16 cellular contexts compared by ENCODE assay signal in the genomic region with DNA sequence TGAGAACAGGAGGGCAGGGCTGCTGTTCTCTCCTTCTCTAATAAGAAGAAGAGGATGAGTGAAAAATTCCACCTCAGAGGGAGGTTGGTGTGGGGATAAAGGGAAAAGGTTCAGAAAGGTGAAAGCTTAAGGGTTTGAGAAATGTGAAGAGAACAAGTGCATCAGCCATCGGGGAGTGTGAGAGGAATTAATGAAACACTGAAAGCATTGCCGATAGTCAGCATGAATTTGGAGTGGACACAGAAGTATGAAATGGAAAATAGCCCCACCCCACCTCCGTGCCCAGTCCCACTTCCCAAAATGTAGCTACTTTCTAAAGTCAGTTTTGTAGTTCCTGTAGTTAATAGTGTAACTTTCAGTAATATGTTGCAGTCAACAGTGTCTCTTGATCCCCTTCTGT. TPM values are rescaled to one million over a fixed set of nuclear protein-coding genes. Genes with fewer than 3 reads are reported as not detected.
DNase-seq lines count a peak whose midpoint lies in the region; ATAC-seq, FAIRE-seq and TF ChIP-seq lines count a peak whose summit lies in the region.
"Had no signal": no experiment of that assay in that cellular context is flagged by ENCODE, and none has a peak within 500 bp of the region (broad histone marks: within the 10 kb centered on the region; RNA-seq: fewer than 3 reads in every experiment).

No MANE protein-coding gene starts in this region.

- RAD21 ChIA-PET in GM12878 (lab: Charles Lee; ENCODE audit: unreplicated experiment) = interaction anchor here (0.8 to 3.4 kb wide), 12 partner anchors 18 to 508 kb away, joined by 3 to 56 read pairs (median 4); partner anchors contain the start of gene DIP2B

- H3K27ac ChIP-seq in HEK293 (ENCODE audit: extremely low read depth, low read depth, low read length) (no peak overlapping the region), GM12878 (ENCODE audit: control insufficient read depth, insufficient read depth) (peak overlapping the region; percentile 64), neuronal stem cell (replicated peaks; ENCODE audit: low read length) (peak overlapping the region; percentile 3), SJCRH30 (no peak overlapping the region)
- H3K27ac ChIP-seq: KMS-11, parathyroid adenoma had no signal

- peak; percentile 41 for DNase-seq in SIG-M5 treated with dmso at 0.1 percent for 504 hours (lab: John Stamatoyannopoulos, UW; ENCODE audit: unreplicated experiment)
- DNase-seq in SIG-M5 (lab: John Stamatoyannopoulos, UW) = no peak
- DNase-seq in GM12878 (ENCODE audit: low read depth, low spot score) = no peak
- DNase-seq in neuronal stem cell (ENCODE audit: low spot score) = no peak
- no peak for DNase-seq in SJCRH30
- DNase-seq: DMS79 treated with DMSO at 0.1 percent for 48 hours; NCI-H2227 treated with DMSO at 0.1 percent for 48 hours; SHP77 treated with DMSO at 0.1 percent for 48 hours; stimulated activated naive CD8-positive, alpha-beta T cell treated with anti-CD3 and anti-CD28 coated beads, Interleukin-15, amount 100 ng/mL, for 72 hours had no signal

- H3K79me1 ChIP-seq in neuronal stem cell (ENCODE audit: low read depth, low read length) = no peaks in the 10 kb centered on the region

- TF ChIP-seq CTCF in HEK293 (tag by site-specific recombination; IDR thresholded peaks at IDR 0.05) (no peak), GM12878 (IDR thresholded peaks at IDR 0.05 in 2 of 3, conservative IDR thresholded peaks at IDR 0.05 in 1 of 3; ENCODE audit: control insufficient read depth in 2 of 3, extremely low read depth in 1 of 3, insufficient read depth in 1 of 3, low read depth in 3 of 3, low read length in 3 of 3) (no peak)

- TF ChIP-seq RAD21 in GM12878 (IDR thresholded peaks at IDR 0.05; ENCODE audit: insufficient read depth, low read depth, low read length) = no peak

- no peaks in the 10 kb centered on the region for H3K27me3 ChIP-seq in GM12878 (replicated peaks in 1 of 2; ENCODE audit: control insufficient read depth in 2 of 2, insufficient read depth in 2 of 2, low read length in 1 of 2)
- no peaks in the 10 kb centered on the region for H3K27me3 ChIP-seq in neuronal stem cell (ENCODE audit: control insufficient read depth in 3 of 3, insufficient read depth in 3 of 3, low read depth in 1 of 3, low read length in 3 of 3)
- H3K27me3 ChIP-seq in SJCRH30 = no peaks in the 10 kb centered on the region
- H3K27me3 ChIP-seq: adrenal gland had no signal

- no peak for TF ChIP-seq EP300 in GM12878 (IDR thresholded peaks at IDR 0.05; ENCODE audit: borderline replicate concordance in 1 of 2, control insufficient read depth in 1 of 2, low read depth in 2 of 2, low read length in 2 of 2)

- no peak overlapping the region for H4K91ac ChIP-seq in neuronal stem cell (ENCODE audit: low read depth, low read length, poor library complexity)

- no peak overlapping the region for H2BK5ac ChIP-seq in neuronal stem cell (ENCODE audit: low read length)

- no peak overlapping the region for H3K14ac ChIP-seq in neuronal stem cell (ENCODE audit: low read length)

- BruUV-seq in GM12878 (replicated peaks; lab: Mats Ljungman, UMichigan) = TSS peak; percentile 46

- no peak overlapping the region for H2AK5ac ChIP-seq in neuronal stem cell (ENCODE audit: low read depth, low read length)

- H2BK120ac ChIP-seq in neuronal stem cell (ENCODE audit: low read depth, low read length) = no peak overlapping the region

- TF ChIP-seq POLR2A in GM12878 (IDR thresholded peaks at IDR 0.05; ENCODE audit: low read depth, low read length) = no peak

- no peak overlapping the region for H3K23ac ChIP-seq in neuronal stem cell (ENCODE audit: low read depth, low read length, poor library complexity)

- no peaks in the 10 kb centered on the region for H4K20me1 ChIP-seq in GM12878 (ENCODE audit: control insufficient read depth, insufficient read depth)

- no peak overlapping the region for H3K18ac ChIP-seq in neuronal stem cell (ENCODE audit: low read length)

- H2BK15ac ChIP-seq in neuronal stem cell (ENCODE audit: low read length) = no peak overlapping the region

- ATAC-seq in GM12878 (peak; percentile 51), GM21390 (IDR thresholded peaks at IDR 0.05; ENCODE audit: unreplicated experiment) (no peak), GM18868 (IDR thresholded peaks at IDR 0.05; ENCODE audit: unreplicated experiment) (no peak)
- ATAC-seq: stimulated activated naive CD8-positive, alpha-beta T cell treated with anti-CD3 and anti-CD28 coated beads, Interleukin-15, amount 100 ng/mL, for 72 hours had no signal

- CTCF ChIA-PET in HEK293 (lab: Yijun Ruan, JAX) = interaction anchor here (0.9 to 1.2 kb wide), 2 partner anchors 98 to 167 kb away, joined by 3 read pairs; no protein-coding TSS in a partner anchor
- CTCF ChIA-PET in GM12878 (lab: Yijun Ruan, JAX) = interaction anchor here (0.5 to 2.2 kb wide), 11 partner anchors 9 to 123 kb away, joined by 3 to 8 read pairs (median 4); partner anchors contain the start of gene DIP2B

- H2AFZ ChIP-seq in GM12878 (ENCODE audit: control insufficient read depth, low read depth, low read length) = peak overlapping the region; percentile 21; the same call in 1 of the 2 replicates
- no peak overlapping the region for H2AFZ ChIP-seq in neuronal stem cell (ENCODE audit: low read length)
- H2AFZ ChIP-seq: parathyroid adenoma had no signal

- peak overlapping the region; percentile 43 for H3K9ac ChIP-seq in GM12878 (ENCODE audit: control insufficient read depth, insufficient read depth, low read length)
- no peak overlapping the region for H3K9ac ChIP-seq in neuronal stem cell (ENCODE audit: low read depth, low read length, poor library complexity)
- H3K9ac ChIP-seq: KMS-11, parathyroid adenoma had no signal

- H3K36me3 ChIP-seq in HEK293 (ENCODE audit: control insufficient read depth in 2 of 2, insufficient read depth in 1 of 2, low read length in 2 of 2) = no peaks in the 10 kb centered on the region; a peak in 1 of 3 replicates
- peaks cover 0 to 4% of the 10 kb centered on the region in 2 experiments; a peak in 1 of 4 replicates for H3K36me3 ChIP-seq in GM12878 (ENCODE audit: control insufficient read depth in 2 of 2, insufficient read depth in 2 of 2, low read length in 1 of 2)
- peaks cover 0 to 9% of the 10 kb centered on the region in 2 donors for H3K36me3 ChIP-seq in neuronal stem cell (replicated peaks in 1 of 2; ENCODE audit: control insufficient read depth in 2 of 2, insufficient read depth in 2 of 2, low read length in 2 of 2)
- peaks cover 2% of the 10 kb centered on the region; the same call in 1 of the 2 replicates for H3K36me3 ChIP-seq in SJCRH30
- H3K36me3 ChIP-seq: adrenal gland had no signal

- no peak overlapping the region for H3K4ac ChIP-seq in neuronal stem cell (ENCODE audit: low read length)

- no peak overlapping the region for H2BK12ac ChIP-seq in neuronal stem cell (ENCODE audit: low read length)

- no peak overlapping the region for H3K4me3 ChIP-seq in HEK293 (ENCODE audit: low read depth, low read length)
- H3K4me3 ChIP-seq in GM12878 = peak overlapping the region; percentile 50; the same call in 1 of the 2 replicates
- H3K4me3 ChIP-seq in neuronal stem cell (ENCODE audit: low read length in 2 of 2) = no peak overlapping the region
- H3K4me3 ChIP-seq in SJCRH30 = no peak overlapping the region
- H3K4me3 ChIP-seq: adrenal gland, lung had no signal

- H3K9me3 ChIP-seq in HEK293 (ENCODE audit: control insufficient read depth, insufficient read depth, low read depth, low read length) (no peaks in the 10 kb centered on the region), GM12878 (replicated peaks; ENCODE audit: control insufficient read depth, insufficient read depth, low read length) (no peaks in the 10 kb centered on the region), neuronal stem cell (replicated peaks in 1 of 2; ENCODE audit: control insufficient read depth in 2 of 2, insufficient read depth in 1 of 2, low read depth in 1 of 2, low read length in 2 of 2) (no peaks in the 10 kb centered on the region), SJCRH30 (replicated peaks) (no peaks in the 10 kb centered on the region)
- H3K9me3 ChIP-seq: adrenal gland had no signal

- in situ Hi-C loops in GM12878 (cut with MboI) = no loop called here

- POLR2A ChIA-PET in HEK293 (lab: Yijun Ruan, JAX) = interaction anchor here (1.5 kb wide), 1 partner anchor 426 kb away, joined by 6 read pairs; the partner anchor contains the start of gene COX14
- POLR2A ChIA-PET in GM12878 (lab: Charles Lee) = interaction anchor here (0.5 to 2.7 kb wide), 10 partner anchors 8 to 43 kb away, joined by 3 to 11 read pairs (median 4); partner anchors contain the start of gene DIP2B

- no peak overlapping the region for H4K8ac ChIP-seq in neuronal stem cell (ENCODE audit: low read depth, low read length)

- H3K4me2 ChIP-seq in GM12878 (ENCODE audit: control insufficient read depth, insufficient read depth) (peak overlapping the region; percentile 80), neuronal stem cell (ENCODE audit: insufficient read depth, low read length, poor library complexity, severe bottlenecking) (no peak overlapping the region)
- H3K4me2 ChIP-seq: KMS-11 had no signal

- 62% methylated on average over 3 of the region's 3 CpGs for WGBS in GM12878 (ENCODE audit: insufficient coverage, insufficient replicate concordance, low lambda C conversion rate, missing lambda C conversion rate)
- WGBS in neuronal stem cell (ENCODE audit: extremely low coverage in 2 of 2, insufficient read length in 2 of 2, insufficient replicate concordance in 1 of 2), 2 donors = no CpG with 5 or more reads among the region's 3 CpGs

- intact Hi-C loops in GM12878 (cut with micrococcal nuclease; ENCODE audit: unreplicated experiment) = no loop called here

- SMC1A ChIA-PET in GM12878 (lab: Charles Lee; ENCODE audit: uncharacterized antibody, unreplicated experiment) = interaction anchor here (0.6 to 7.6 kb wide), 25 partner anchors 10 to 472 kb away, joined by 3 to 94 read pairs (median 3); partner anchors contain the start of gene COX14

- peaks cover 73% of the 10 kb centered on the region for H3K79me2 ChIP-seq in GM12878 (ENCODE audit: control insufficient read depth, insufficient read depth, low read length)

- H3K4me1 ChIP-seq in HEK293 (ENCODE audit: control insufficient read depth, insufficient read depth, low read length) = peaks cover 6% of the 10 kb centered on the region
- H3K4me1 ChIP-seq in GM12878 (ENCODE audit: control insufficient read depth, insufficient read depth, low read length) = peaks cover 35% of the 10 kb centered on the region
- peaks cover 0 to 7% of the 10 kb centered on the region in 2 donors for H3K4me1 ChIP-seq in neuronal stem cell (ENCODE audit: control insufficient read depth in 2 of 2, insufficient read depth in 1 of 2, low read depth in 1 of 2, low read length in 2 of 2)
- H3K4me1 ChIP-seq in SJCRH30 = peaks cover 17% of the 10 kb centered on the region
- H3K4me1 ChIP-seq: parathyroid adenoma had no signal

- FAIRE-seq in GM12878 (lab: Jason Lieb, UNC) = peak; percentile 68

RNA-seq across cellular contexts. Expression of gene DIP2B, which starts 33.4 kb away (rescaled TPM):
- 77.3 and 79.8 TPM in 2 replicates for total RNA-seq in GM12878 (2013; cell fraction: nucleolus; rRNA removed)
- total RNA-seq in GM12878 (2014; rRNA removed) (18.2 and 19.1 TPM in 2 replicates), GM12878 (2014; rRNA removed; fragmentation: Illumina TruSeq; extraction: Trizol) (22.2 and 22.3 TPM in 2 replicates), GM12878 (2021) (28.5 and 30.0 TPM in 2 replicates)
- polyA plus RNA-seq in GM12878 (2011; ENCODE audit: low read depth) = 9.3 TPM
- polyA plus RNA-seq in GM12878 (2011; rRNA removed) (20.7 and 22.2 TPM in 2 replicates), GM12878 (2014; fragmentation: Illumina TruSeq; extraction: Trizol) (24.4 and 27.1 TPM in 2 replicates), GM12878 (2014; fragmentation: Nextera tagmentation; extraction: Ambion mirVana) (1 to 10 TPM; 4.5 to 4.6 TPM), GM12878 (2014; rRNA removed) (16.5 and 18.3 TPM in 2 replicates), GM12878 (2016; fragmentation: Nextera tagmentation; extraction: Ambion mirVana) (10 to 100 TPM; 14.3 to 19.0 TPM)
- polyA plus RNA-seq in GM12878 (2011; cell fraction: cytosol; rRNA removed) = 16.0 and 17.4 TPM in 2 replicates
- polyA plus RNA-seq in GM12878 (2011; cell fraction: nucleus; rRNA removed) = 20.7 and 21.0 TPM in 2 replicates
- 10.0 and 14.7 TPM in 2 replicates for polyA plus RNA-seq in GM12878 (2012)
- 53.0 and 57.6 TPM in 2 replicates for polyA minus RNA-seq in GM12878 (2011; rRNA and poly(A)+ RNA removed)
- 14.8 and 17.8 TPM in 2 replicates for polyA minus RNA-seq in GM12878 (2011; cell fraction: cytosol; rRNA and poly(A)+ RNA removed)
- 18.7 and 25.4 TPM in 2 replicates for polyA minus RNA-seq in GM12878 (2011; cell fraction: nucleus; rRNA and poly(A)+ RNA removed)
- 10.1 TPM for polyA plus RNA-seq in neuronal stem cell (2013, experiment 1 of 2)
- 11.0 TPM for polyA plus RNA-seq in neuronal stem cell (2013, experiment 2 of 2)
- total RNA-seq in SJCRH30 (2014; rRNA removed; shearing (Covaris generic)) = 36.9 and 37.1 TPM in 2 replicates

Comparison
In these comparisons a context has a peak if more than half of its experiments do, and no peak if none do; other contexts are left out.
1. H3K27ac ChIP-seq: peak in GM12878 (single experiment) and neuronal stem cell (single experiment); none in HEK293 (single experiment) and SJCRH30 (single experiment).